ENCODE assay signal across 8 cellular contexts in genomic region chrX:53093177-53093655, GRCh38. TPM values are rescaled to one million over a fixed set of nuclear protein-coding genes. Genes with fewer than 3 reads are reported as not detected.
A peak's percentile ranks its signal among the peaks of the same experiment; 100 is the strongest.
DNase-seq lines count a peak whose midpoint lies in the region; ATAC-seq, FAIRE-seq and TF ChIP-seq lines count a peak whose summit lies in the region.

No MANE protein-coding gene starts in this region.

- H3K36me3 Mint-ChIP-seq in CD8-positive, alpha-beta memory T cell = peaks cover 0 to 8% (median 0%) of the 10 kb centered on the region in 3 donors
- peaks cover 5% of the 10 kb centered on the region for H3K36me3 Mint-ChIP-seq in activated naive CD8-positive, alpha-beta T cell treated with anti-CD3 and anti-CD28 coated beads for 36 hours

- TF ChIP-seq CTCF in pancreas (IDR thresholded peaks at IDR 0.05) (peak in 2 of 4 donors; percentile 15), upper lobe of right lung (IDR thresholded peaks at IDR 0.05) (peak; percentile 52)

- H3K27ac ChIP-seq in CD8-positive, alpha-beta memory T cell (ENCODE audit: low read depth, low read length) = peak overlapping the region; percentile 81
- H3K27ac ChIP-seq in SK-N-MC (peak overlapping the region; percentile 96), pancreas (peak overlapping the region; percentile 69 to 86 (median 82)), upper lobe of right lung (peak overlapping the region; percentile 89)

- H3K4me3 ChIP-seq in CD8-positive, alpha-beta memory T cell (ENCODE audit: low read length) = peak overlapping the region; percentile 88
- H3K4me3 ChIP-seq in SK-N-MC (peak overlapping the region; percentile 77), pancreas (peak overlapping the region in 2 of 4 donors; percentile 49 to 62), upper lobe of right lung (peak overlapping the region; percentile 64)

- peaks cover 0 to 2% (median 0%) of the 10 kb centered on the region in 5 donors for H3K9me3 Mint-ChIP-seq in CD8-positive, alpha-beta memory T cell
- no peaks in the 10 kb centered on the region for H3K9me3 Mint-ChIP-seq in activated naive CD8-positive, alpha-beta T cell treated with anti-CD3 and anti-CD28 coated beads for 36 hours

- H3K27ac Mint-ChIP-seq in CD8-positive, alpha-beta memory T cell = peak overlapping the region; percentile 80 to 98 (median 90)
- peak overlapping the region; percentile 86 for H3K27ac Mint-ChIP-seq in activated naive CD8-positive, alpha-beta T cell treated with anti-CD3 and anti-CD28 coated beads for 36 hours

- no peaks in the 10 kb centered on the region for H3K9me3 ChIP-seq in CD8-positive, alpha-beta memory T cell (ENCODE audit: low read length)
- no peaks in the 10 kb centered on the region for H3K9me3 ChIP-seq in SK-N-MC (ENCODE audit: low read depth, low read length)
- H3K9me3 ChIP-seq in pancreas = no peaks in the 10 kb centered on the region
- no peaks in the 10 kb centered on the region for H3K9me3 ChIP-seq in upper lobe of right lung

- H3K4me1 Mint-ChIP-seq in CD8-positive, alpha-beta memory T cell = peaks cover 25 to 40% (median 30%) of the 10 kb centered on the region in 3 donors
- peaks cover 23% of the 10 kb centered on the region for H3K4me1 Mint-ChIP-seq in activated naive CD8-positive, alpha-beta T cell treated with anti-CD3 and anti-CD28 coated beads for 36 hours

- ATAC-seq in GM21529 (IDR thresholded peaks at IDR 0.05; ENCODE audit: unreplicated experiment) (peak; percentile 49), Right ventricle myocardium superior (ENCODE audit: poor library complexity) (peak; percentile 78), pancreas (peak; percentile 70 to 82 (median 74)), upper lobe of right lung (peak; percentile 82)

- POLR2A ChIA-PET in CD8-positive, alpha-beta memory T cell (lab: Charles Lee) = no interaction called here

- no peaks in the 10 kb centered on the region for H3K27me3 ChIP-seq in CD8-positive, alpha-beta memory T cell (ENCODE audit: insufficient read depth, low read length, poor library complexity, severe bottlenecking)
- H3K27me3 ChIP-seq in pancreas = peaks cover 0 to 5% (median 0%) of the 10 kb centered on the region in 4 donors
- H3K27me3 ChIP-seq in upper lobe of right lung = no peaks in the 10 kb centered on the region

- CTCF ChIA-PET in CD8-positive, alpha-beta memory T cell (lab: Charles Lee) = no interaction called here

- peaks cover 7% of the 10 kb centered on the region for H3K4me1 ChIP-seq in CD8-positive, alpha-beta memory T cell (ENCODE audit: insufficient read depth, low read length)
- no peaks in the 10 kb centered on the region for H3K4me1 ChIP-seq in pancreas
- H3K4me1 ChIP-seq in upper lobe of right lung = no peaks in the 10 kb centered on the region

- H3K4me3 Mint-ChIP-seq in CD8-positive, alpha-beta memory T cell = peak overlapping the region; percentile 83 to 100 (median 89)
- H3K4me3 Mint-ChIP-seq in activated naive CD8-positive, alpha-beta T cell treated with anti-CD3 and anti-CD28 coated beads for 36 hours = peak overlapping the region; percentile 91

- FAIRE-seq in pancreas (lab: Jason Lieb, UNC) = peak; percentile 91

- peak overlapping the region; percentile 73 for H3K9ac ChIP-seq in SK-N-MC (ENCODE audit: insufficient read length)

- no peaks in the 10 kb centered on the region for H3K36me3 ChIP-seq in CD8-positive, alpha-beta memory T cell (ENCODE audit: insufficient read depth, low read length)
- H3K36me3 ChIP-seq in SK-N-MC (ENCODE audit: insufficient read depth, low read length) (peaks cover under 1% of the 10 kb centered on the region; the same call in 1 of the 2 replicates), pancreas (no peaks in the 10 kb centered on the region), upper lobe of right lung (no peaks in the 10 kb centered on the region)

- 1 to 24% methylated on average over 16 of the region's 16 CpGs for WGBS in pancreas, 2 donors

- peak; percentile 63 to 83 (median 70) for DNase-seq in CD8-positive, alpha-beta memory T cell
- DNase-seq in M059J (ENCODE audit: low read depth) = peak; percentile 80
- DNase-seq in SK-N-MC (ENCODE audit: low read depth, low spot score) = peak; percentile 44
- peak; percentile 81 for DNase-seq in activated naive CD8-positive, alpha-beta T cell treated with anti-CD3 and anti-CD28 coated beads for 36 hours
- DNase-seq in Right ventricle myocardium superior = peak; percentile 90
- DNase-seq in pancreas = peak; percentile 76 to 88 (median 82)
- peak; percentile 91 for DNase-seq in upper lobe of right lung

- intact Hi-C loops in Right ventricle myocardium superior (cut with DNase I) = no loop called here
- intact Hi-C loops in pancreas (cut with DNase I) = no loop called here
- intact Hi-C loops in upper lobe of right lung (cut with DNase I) = no loop called here

- peaks cover 0 to 6% of the 10 kb centered on the region in 2 donors for H3K27me3 Mint-ChIP-seq in CD8-positive, alpha-beta memory T cell
- H3K27me3 Mint-ChIP-seq in activated naive CD8-positive, alpha-beta T cell treated with anti-CD3 and anti-CD28 coated beads for 36 hours = no peaks in the 10 kb centered on the region

RNA-seq across cellular contexts. Expression of gene KANTR, which starts 0.7 kb away (rescaled TPM):
- 1 to 10 TPM; 4.6 to 4.8 TPM for total RNA-seq in CD8-positive, alpha-beta memory T cell
- 1.6 TPM for polyA plus RNA-seq in CD8-positive, alpha-beta memory T cell
- total RNA-seq in M059J (2014; rRNA removed; shearing (Covaris generic)) = 3.3 TPM in 2 replicates
- 1 to 10 TPM; 6.3 to 6.4 TPM for total RNA-seq in activated naive CD8-positive, alpha-beta T cell treated with anti-CD3 and anti-CD28 coated beads for 36 hours
- total RNA-seq in Right ventricle myocardium superior (3.6 TPM), pancreas (1 to 10 TPM; 2.4 to 7.2 (median 4.9) TPM), upper lobe of right lung (12.6 TPM)
- polyA plus RNA-seq in pancreas = 10 to 100 TPM in 1 of 2 donors, 1 to 10 TPM in 1; 8.2 to 10.8 TPM

RNA-seq across cellular contexts. Expression of gene TSPYL2, which starts 11.0 kb away (rescaled TPM):
- total RNA-seq in CD8-positive, alpha-beta memory T cell = 10 to 100 TPM; 38.4 to 47.9 TPM
- 23.1 TPM for polyA plus RNA-seq in CD8-positive, alpha-beta memory T cell
- 4.9 and 18.5 TPM in 2 replicates for total RNA-seq in M059J (2014; rRNA removed; shearing (Covaris generic))
- total RNA-seq in activated naive CD8-positive, alpha-beta T cell treated with anti-CD3 and anti-CD28 coated beads for 36 hours = 10 to 100 TPM; 46.7 to 52.7 TPM
- total RNA-seq in Right ventricle myocardium superior (33.4 TPM), pancreas (10 to 100 TPM; 11.8 to 34.5 (median 17.3) TPM), upper lobe of right lung (44.4 TPM)
- polyA plus RNA-seq in pancreas = 100 to 1,000 TPM; 120 to 134 TPM

RNA-seq across cellular contexts. Expression of gene GPR173, which starts 44.6 kb away (rescaled TPM):
- total RNA-seq in CD8-positive, alpha-beta memory T cell = not detected
- not detected for polyA plus RNA-seq in CD8-positive, alpha-beta memory T cell
- total RNA-seq in M059J (2014; rRNA removed; shearing (Covaris generic)) = 0.54 and 0.81 TPM in 2 replicates
- under 1 TPM; 0.56 to 0.64 TPM for total RNA-seq in activated naive CD8-positive, alpha-beta T cell treated with anti-CD3 and anti-CD28 coated beads for 36 hours
- total RNA-seq in Right ventricle myocardium superior = 0.67 TPM
- total RNA-seq in pancreas = 1 to 10 TPM in 1 of 6 donors, under 1 TPM in 5; 0.20 to 1.1 (median 0.38) TPM
- polyA plus RNA-seq in pancreas = 1 to 10 TPM in 1 of 2 donors, under 1 TPM in 1; 0.68 to 1.9 TPM
- 1.3 TPM for total RNA-seq in upper lobe of right lung
